8 cellular contexts compared by ENCODE assay signal in the genomic region with DNA sequence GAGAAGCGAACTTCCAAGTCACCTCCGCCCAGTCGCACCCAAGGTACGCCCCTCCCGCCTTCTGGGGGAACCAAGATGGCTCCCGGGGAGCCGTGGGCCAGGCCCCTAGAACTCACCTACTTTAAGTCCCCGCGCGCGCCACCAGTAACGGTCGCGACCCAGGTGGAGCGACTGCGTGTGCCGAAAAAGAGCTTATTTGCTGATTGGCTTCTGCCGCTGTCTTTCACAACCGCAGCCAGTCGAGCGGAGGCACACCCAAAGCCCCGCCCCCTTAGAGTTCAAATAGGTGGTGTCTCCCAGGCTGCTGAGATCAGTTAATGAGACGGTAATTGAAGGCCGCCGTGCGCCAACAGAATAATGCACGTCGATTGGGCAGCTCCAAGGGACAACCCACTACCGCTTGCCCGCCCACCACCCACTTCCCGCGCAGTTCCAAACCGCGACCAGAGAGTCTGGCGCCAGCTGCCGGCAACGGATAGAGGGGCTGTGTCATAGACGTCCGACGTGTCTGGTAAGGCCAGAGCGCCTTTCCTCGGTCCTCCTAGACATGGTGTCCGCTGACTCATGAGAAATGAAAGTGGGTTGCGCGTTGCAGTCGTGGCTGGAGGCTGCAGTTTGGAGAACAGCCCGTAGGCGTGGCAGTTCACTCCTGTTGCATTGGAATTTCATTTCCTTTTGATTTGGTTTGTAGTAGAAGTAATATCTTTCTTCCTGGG. TPM values are rescaled to one million over a fixed set of nuclear protein-coding genes. Genes with fewer than 3 reads are reported as not detected.
DNase-seq lines count a peak whose midpoint lies in the region; ATAC-seq lines count a peak whose summit lies in the region.

MDC1 (minus strand) TSS at position 153 of the 716 bp plus-strand sequence. CDS start 2,106 bp downstream, outside the sequence.

- DNase-seq in DMS153 (lab: John Stamatoyannopoulos, UW) (peak; percentile 100), OCI-M2 (lab: John Stamatoyannopoulos, UW; ENCODE audit: unreplicated experiment) (peak; percentile 95), activated T-cell treated with anti-CD3 and anti-CD28 coated beads for 4 hours (peak; percentile 96), epidermal melanocyte (ENCODE audit: insufficient read length, low spot score) (peak; percentile 91)
- peak; percentile 93 to 98 for DNase-seq in stimulated activated CD8-positive, alpha-beta memory T cell treated with anti-CD3 and anti-CD28 coated beads, Interleukin-4, amount 100 ng/mL, for 1 hour (ENCODE audit: low read depth in 2 of 2, low spot score in 1 of 2)

- H3K4me1 ChIP-seq in mononuclear cell (ENCODE audit: insufficient read depth, low read length): peaks cover 50% of the 10 kb centered on the region

- peak within 1 kb of the TSS; percentile 89 to 99 (median 98) for H3K4me3 Mint-ChIP-seq in IgD-negative memory B cell

- H3K27me3 Mint-ChIP-seq in IgD-negative memory B cell: no peaks in the 10 kb centered on the region

- H3K36me3 Mint-ChIP-seq in IgD-negative memory B cell: peaks cover 6% of the 10 kb centered on the region

- no peaks in the 10 kb centered on the region for H3K27me3 ChIP-seq in mononuclear cell (ENCODE audit: insufficient read depth, low read length)

- H3K27ac Mint-ChIP-seq in IgD-negative memory B cell: peak within 1 kb of the TSS; percentile 93 to 99 (median 98)

- peak; percentile 68 for ATAC-seq in GM21529 (IDR thresholded peaks at IDR 0.05; ENCODE audit: unreplicated experiment)

- H3K9me3 ChIP-seq in mononuclear cell (ENCODE audit: low read depth, low read length): no peaks in the 10 kb centered on the region

- peak within 1 kb of the TSS; percentile 54 for H3K4me3 ChIP-seq in mononuclear cell (ENCODE audit: low read length)

- no peaks in the 10 kb centered on the region for H3K9me3 Mint-ChIP-seq in IgD-negative memory B cell

- H3K4me1 Mint-ChIP-seq in IgD-negative memory B cell: peaks cover 33 to 38% (median 37%) of the 10 kb centered on the region in 3 donors

RNA-seq across cellular contexts. Expression of gene MDC1, which starts in this region (rescaled TPM):
- polyA plus RNA-seq in IgD-negative memory B cell: 4.6 TPM
- 6.4 TPM for total RNA-seq in mononuclear cell

Comparison
In these comparisons a context has a peak if more than half of its experiments do, and no peak if none do; other contexts are left out.
1. Peak in every context shown above with its lines: DNase-seq, ATAC-seq and H3K4me3 ChIP-seq.